In genomic region chr3:111907151-111907550, GRCh38 we compare ENCODE assay signal across 25 cellular contexts. TPM values are rescaled to one million over a fixed set of nuclear protein-coding genes. Genes with fewer than 3 reads are reported as not detected.
DNase-seq lines count a peak whose midpoint lies in the region; ATAC-seq and TF ChIP-seq lines count a peak whose summit lies in the region.
"Had no signal": no experiment of that assay in that cellular context is flagged by ENCODE, and none has a peak within 500 bp of the region (broad histone marks: within the 10 kb centered on the region; RNA-seq: fewer than 3 reads in every experiment).

No MANE protein-coding gene starts in this region.

- H3K9me3 Mint-ChIP-seq in GM23338 (no peaks in the 10 kb centered on the region), endodermal cell (no peaks in the 10 kb centered on the region)
- H3K9me3 Mint-ChIP-seq: H9 had no signal

- H3K14ac ChIP-seq in trophoblast cell (ENCODE audit: low read length): no peak overlapping the region

- H3K4me2 ChIP-seq in GM23338 (no peak overlapping the region), trophoblast cell (ENCODE audit: low read length) (no peak overlapping the region)

- TF ChIP-seq CTCF in left ventricle myocardium inferior (IDR thresholded peaks at IDR 0.05; ENCODE audit: borderline replicate concordance): no peak
- no peak for TF ChIP-seq CTCF in esophagus muscularis mucosa (IDR thresholded peaks at IDR 0.05)
- no peak for TF ChIP-seq CTCF in right lobe of liver (IDR thresholded peaks at IDR 0.05)
- TF ChIP-seq CTCF in GM23338 (conservative IDR thresholded peaks at IDR 0.05; ENCODE audit: low read depth in 2 of 2): no peak
- no peak for TF ChIP-seq CTCF in endodermal cell (conservative IDR thresholded peaks at IDR 0.05)

- H3K9me3 ChIP-seq in left ventricle myocardium inferior (replicated peaks): no peaks in the 10 kb centered on the region
- no peaks in the 10 kb centered on the region for H3K9me3 ChIP-seq in esophagus muscularis mucosa
- H3K9me3 ChIP-seq in right lobe of liver: no peaks in the 10 kb centered on the region
- H3K9me3 ChIP-seq in trophoblast cell (ENCODE audit: insufficient read depth, low read depth, low read length): no peaks in the 10 kb centered on the region
- no peaks in the 10 kb centered on the region for H3K9me3 ChIP-seq in endodermal cell (ENCODE audit: control insufficient read depth, low read length)

- H2AFZ ChIP-seq in GM23338 (no peak overlapping the region), trophoblast cell (ENCODE audit: insufficient read depth, low read length, poor library complexity) (no peak overlapping the region)
- H2AFZ ChIP-seq: GM23248 had no signal

- H3K4me1 ChIP-seq in left ventricle myocardium inferior (peaks cover 95% of the 10 kb centered on the region), esophagus muscularis mucosa (peaks cover 51 to 82% (median 78%) of the 10 kb centered on the region in 4 donors), right lobe of liver (peaks cover 0 to 27% (median 0%) of the 10 kb centered on the region in 4 donors), GM23338 (ENCODE audit: insufficient read depth) (peaks cover 11% of the 10 kb centered on the region), trophoblast cell (ENCODE audit: control insufficient read depth in 1 of 2, insufficient read depth in 2 of 2, low read length in 2 of 2) (peaks cover 4% of the 10 kb centered on the region in 2 experiments), endodermal cell (ENCODE audit: control insufficient read depth, insufficient read depth, low read length) (peaks cover 9% of the 10 kb centered on the region)

- H3K27ac Mint-ChIP-seq in GM23338 (no peak overlapping the region), endodermal cell (no peak overlapping the region)
- H3K27ac Mint-ChIP-seq: H9 had no signal

- H3K79me1 ChIP-seq in trophoblast cell (ENCODE audit: low read length): peaks cover 2% of the 10 kb centered on the region

- H4K8ac ChIP-seq in trophoblast cell (ENCODE audit: low read depth, low read length): no peak overlapping the region

- H3K9me2 ChIP-seq in GM23338 (ENCODE audit: insufficient read depth): no peaks in the 10 kb centered on the region

- no peaks in the 10 kb centered on the region for H3F3A ChIP-seq in GM23338 (replicated peaks; ENCODE audit: low read depth)

- H4K12ac ChIP-seq in trophoblast cell (ENCODE audit: low read depth, low read length): no peak overlapping the region

- ATAC-seq in Right ventricle myocardium superior (ENCODE audit: poor library complexity) (no peak), right lobe of liver (peak; percentile 49 to 71 (median 56)), GM23338 (no peak)
- ATAC-seq: Panc1 had no signal

- H2BK12ac ChIP-seq in trophoblast cell (ENCODE audit: low read length): no peak overlapping the region

- no peak overlapping the region for H3K4ac ChIP-seq in trophoblast cell (ENCODE audit: low read depth, low read length)

- no peak overlapping the region for H3K4me3 ChIP-seq in left ventricle myocardium inferior
- H3K4me3 ChIP-seq in esophagus muscularis mucosa: no peak overlapping the region
- H3K4me3 ChIP-seq in right lobe of liver: no peak overlapping the region
- no peak overlapping the region for H3K4me3 ChIP-seq in GM23338
- no peak overlapping the region for H3K4me3 ChIP-seq in trophoblast cell (ENCODE audit: low read depth, low read length)
- H3K4me3 ChIP-seq in endodermal cell (ENCODE audit: low read length): no peak overlapping the region
- H3K4me3 ChIP-seq: GM23248, SK-N-MC had no signal

- H2AK5ac ChIP-seq in trophoblast cell (ENCODE audit: low read length): no peak overlapping the region

- no peak overlapping the region for H3K18ac ChIP-seq in trophoblast cell (ENCODE audit: low read length)

- no peaks in the 10 kb centered on the region; the same call in 1 of the 2 replicates for H4K20me1 ChIP-seq in GM23338 (replicated peaks; ENCODE audit: insufficient read depth)

- no peak overlapping the region for H3K23ac ChIP-seq in trophoblast cell (ENCODE audit: low read length)

- H3K79me2 ChIP-seq in GM23338 (replicated peaks; ENCODE audit: insufficient read depth) (no peaks in the 10 kb centered on the region), trophoblast cell (ENCODE audit: control insufficient read depth, insufficient read depth, low read length, poor library complexity) (no peaks in the 10 kb centered on the region)

- intact Hi-C loops in left ventricle myocardium inferior (cut with micrococcal nuclease): no loop called here
- intact Hi-C loops in Right ventricle myocardium superior (cut with DNase I): no loop called here
- intact Hi-C loops in esophagus muscularis mucosa (cut with DNase I): no loop called here
- intact Hi-C loops in right lobe of liver (cut with DNase I): no loop called here

- H3K4me1 Mint-ChIP-seq in GM23338: peaks cover 15% of the 10 kb centered on the region
- peaks cover 37% of the 10 kb centered on the region for H3K4me1 Mint-ChIP-seq in endodermal cell

- TF ChIP-seq EP300 in esophagus muscularis mucosa (IDR thresholded peaks at IDR 0.05): no peak

- H2BK5ac ChIP-seq in trophoblast cell (ENCODE audit: low read depth, low read length, poor library complexity): no peak overlapping the region

- no peak overlapping the region for H4K91ac ChIP-seq in trophoblast cell (ENCODE audit: low read depth, low read length)

- H3K27me3 ChIP-seq in left ventricle myocardium inferior (ENCODE audit: low read depth) (no peaks in the 10 kb centered on the region), esophagus muscularis mucosa (no peaks in the 10 kb centered on the region), right lobe of liver (no peaks in the 10 kb centered on the region), GM23338 (ENCODE audit: insufficient read depth) (no peaks in the 10 kb centered on the region), trophoblast cell (ENCODE audit: insufficient read depth, low read length) (no peaks in the 10 kb centered on the region), endodermal cell (ENCODE audit: control insufficient read depth, insufficient read depth, low read length, poor library complexity, severe bottlenecking) (no peaks in the 10 kb centered on the region)

- H3K36me3 ChIP-seq in left ventricle myocardium inferior (peaks cover 6% of the 10 kb centered on the region), esophagus muscularis mucosa (peaks cover 0 to 22% (median 0%) of the 10 kb centered on the region in 4 donors), right lobe of liver (no peaks in the 10 kb centered on the region), GM23338 (ENCODE audit: insufficient read depth) (no peaks in the 10 kb centered on the region), trophoblast cell (ENCODE audit: control insufficient read depth in 1 of 2, insufficient read depth in 2 of 2, low read length in 2 of 2) (peaks cover 2 to 5% of the 10 kb centered on the region in 2 experiments), endodermal cell (ENCODE audit: control insufficient read depth, insufficient read depth, low read length) (peaks cover 26% of the 10 kb centered on the region)

- 88% methylated on average over 4 of the region's 4 CpGs for WGBS in esophagus muscularis mucosa
- WGBS in right lobe of liver (ENCODE audit: insufficient coverage, low coverage, low lambda C conversion rate, missing lambda C conversion rate): 53% methylated on average over 4 of the region's 4 CpGs
- WGBS in trophoblast cell (ENCODE audit: extremely low coverage, insufficient coverage, insufficient read length): no CpG with 5 or more reads among the region's 4 CpGs
- WGBS in endodermal cell (ENCODE audit: insufficient coverage in 1 of 2, insufficient read length in 1 of 2), 2 experiments: 94 to 97% methylated on average over 4 of the region's 4 CpGs

- H2BK120ac ChIP-seq in trophoblast cell (ENCODE audit: insufficient read depth, low read length, poor library complexity): no peak overlapping the region

- TF ChIP-seq POLR2A in esophagus muscularis mucosa (IDR thresholded peaks at IDR 0.05; ENCODE audit: low read depth) (no peak), right lobe of liver (IDR thresholded peaks at IDR 0.05) (no peak)

- peak overlapping the region; percentile 37 for H3K27ac ChIP-seq in left ventricle myocardium inferior (replicated peaks)
- peak overlapping the region in 3 of 4 donors; percentile 28 to 42 (median 40) for H3K27ac ChIP-seq in esophagus muscularis mucosa (replicated peaks in 1 of 4)
- no peak overlapping the region for H3K27ac ChIP-seq in right lobe of liver
- no peak overlapping the region for H3K27ac ChIP-seq in GM23338 (ENCODE audit: low read depth)
- no peak overlapping the region for H3K27ac ChIP-seq in trophoblast cell (ENCODE audit: low read depth, low read length)
- no peak overlapping the region for H3K27ac ChIP-seq in endodermal cell (ENCODE audit: low read depth, low read length)
- H3K27ac ChIP-seq: 22Rv1, GM23248, RWPE1, SK-N-MC had no signal

- H3K36me3 Mint-ChIP-seq in GM23338 (ENCODE audit: low read depth) (no peaks in the 10 kb centered on the region), endodermal cell (ENCODE audit: low read depth) (peaks cover 32% of the 10 kb centered on the region)

- H3K27me3 Mint-ChIP-seq in GM23338 (ENCODE audit: insufficient read depth, low read depth, poor library complexity): peaks cover 2% of the 10 kb centered on the region
- H3K27me3 Mint-ChIP-seq in endodermal cell (ENCODE audit: insufficient read depth): no peaks in the 10 kb centered on the region

- H3K9ac ChIP-seq in trophoblast cell (ENCODE audit: low read length) (no peak overlapping the region), endodermal cell (ENCODE audit: extremely low read depth, low read length, poor library complexity, severe bottlenecking) (no peak overlapping the region)
- H3K9ac ChIP-seq: GM23248 had no signal

- H3K4me3 Mint-ChIP-seq in GM23338 (no peak overlapping the region), endodermal cell (no peak overlapping the region)
- H3K4me3 Mint-ChIP-seq: H9 had no signal

- DNase-seq in left ventricle myocardium inferior (no peak), Right ventricle myocardium superior (no peak), esophagus muscularis mucosa (ENCODE audit: extremely low spot score) (no peak), right lobe of liver (no peak), D341Med (ENCODE audit: low spot score) (no peak), GM23338 (ENCODE audit: low spot score) (no peak), trophoblast cell (no peak), endodermal cell (no peak)
- DNase-seq: GM23248, H9, KG1, MM.1S, NCI-H1048, NCI-H1417, NCI-H187, NCI-H2081 treated with DMSO at 0.1 percent for 48 hours, NCI-H2171, NCI-H226, NCI-H510A, NCI-H69, SHP77 treated with DMSO at 0.1 percent for 48 hours had no signal

TF ChIP-seq in GM23338, 12 proteins besides CTCF, POLR2A, EP300 and RAD21 (continues in another document):
- TF ChIP-seq EZH2phosphoT487 (IDR thresholded peaks at IDR 0.05; ENCODE audit: unreplicated experiment) (no peak), CREB1 (CRISPR knock-in tag; IDR thresholded peaks at IDR 0.05; ENCODE audit: low read depth) (no peak)

RNA-seq across cellular contexts. Expression of gene PHLDB2, which starts 48.1 kb away (rescaled TPM):
- 89.3 TPM for total RNA-seq in left ventricle myocardium inferior
- 122 TPM for total RNA-seq in Right ventricle myocardium superior
- total RNA-seq in esophagus muscularis mucosa: 100 to 1,000 TPM in 2 of 4 donors, 10 to 100 TPM in 2; 63.6 to 154 (median 107) TPM
- 10 to 100 TPM; 21.9 to 40.6 (median 31.2) TPM for total RNA-seq in right lobe of liver
- 33.7 and 35.3 TPM in 2 replicates for total RNA-seq in GM23338 (2014; rRNA removed; shearing (Covaris generic))
- polyA plus RNA-seq in GM23338 (2016; fragmentation: Nextera tagmentation; extraction: Ambion mirVana): 17.5 and 19.5 TPM in 2 replicates
- 23.8 and 24.1 TPM in 2 replicates for polyA plus RNA-seq in trophoblast cell (2013)
- total RNA-seq in endodermal cell: 10 to 100 TPM; 59.5 to 67.4 TPM
- 41.6 TPM for polyA plus RNA-seq in endodermal cell (2013, experiment 1 of 2)
- polyA plus RNA-seq in endodermal cell (2013, experiment 2 of 2): 44.9 TPM

Comparison
In these comparisons a context has a peak if more than half of its experiments do, and no peak if none do; other contexts are left out.
1. H3K27ac ChIP-seq: peak in left ventricle myocardium inferior (single experiment) and esophagus muscularis mucosa (3 of 4); none in right lobe of liver (0 of 3), GM23338 (single experiment), trophoblast cell (single experiment) and endodermal cell (single experiment).
2. ATAC-seq: peak in right lobe of liver (4 of 4); none in Right ventricle myocardium superior (single experiment) and GM23338 (single experiment).